Comparison of ENCODE assay signal across 8 cellular contexts in the genomic region with DNA sequence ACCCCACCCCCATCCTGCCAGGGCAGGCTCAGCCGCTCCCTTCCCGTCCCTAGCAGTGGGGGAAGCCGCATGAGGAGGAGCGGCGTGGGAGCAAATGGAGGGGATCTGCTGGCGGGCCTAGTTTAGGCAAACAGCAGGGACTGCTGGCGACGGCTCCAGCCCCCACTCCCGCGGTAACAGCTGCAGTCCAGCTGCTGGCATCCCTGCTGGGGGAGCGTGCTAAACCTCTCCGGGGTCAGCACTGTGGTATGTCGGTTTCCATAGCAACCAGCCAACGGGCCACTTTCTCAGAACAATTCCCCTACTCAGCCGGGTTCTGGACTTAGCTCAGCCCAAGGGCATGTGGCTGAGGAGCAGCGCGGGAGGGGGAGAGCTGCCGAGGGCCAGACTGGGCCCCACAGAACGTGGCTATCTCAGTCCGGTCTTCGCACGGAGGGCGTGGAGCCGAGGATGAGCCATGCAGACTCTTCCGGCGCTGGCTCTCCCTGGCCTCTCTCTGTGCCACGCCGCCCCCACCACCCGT.
DNase-seq lines count a peak whose midpoint lies in the region; ATAC-seq and TF ChIP-seq lines count a peak whose summit lies in the region.

No MANE protein-coding gene starts in this region.

- H3K4me1 Mint-ChIP-seq in neural crest cell = peaks cover 70% of the 10 kb centered on the region

- no peaks in the 10 kb centered on the region for H3K27me3 ChIP-seq in NT2/D1 (ENCODE audit: insufficient read depth, insufficient read length)
- peaks cover 27% of the 10 kb centered on the region for H3K27me3 ChIP-seq in MM.1S (replicated peaks; ENCODE audit: insufficient read depth, low read length)

- H3K9me3 Mint-ChIP-seq in neural crest cell = no peaks in the 10 kb centered on the region

- TF ChIP-seq CTCF in AG10803 (conservative IDR thresholded peaks at IDR 0.05; ENCODE audit: low read length) = no peak
- TF ChIP-seq CTCF in neural crest cell (conservative IDR thresholded peaks at IDR 0.05) = no peak
- no peak for TF ChIP-seq CTCF in MM.1S (IDR thresholded peaks at IDR 0.05; ENCODE audit: low read length)

- no peaks in the 10 kb centered on the region for H3K9me2 ChIP-seq in MM.1S (replicated peaks; ENCODE audit: insufficient read depth, low read length)

- H3K9ac ChIP-seq in NT2/D1 (ENCODE audit: insufficient read length, low read depth) = peak overlapping the region; percentile 83
- no peak overlapping the region for H3K9ac ChIP-seq in MM.1S (ENCODE audit: low read length)

- peak overlapping the region; percentile 92 for H3K27ac Mint-ChIP-seq in neural crest cell (ENCODE audit: unreplicated experiment)

- no peak overlapping the region for H3K4me2 ChIP-seq in MM.1S (ENCODE audit: low read depth, low read length)

- H3F3A ChIP-seq in MM.1S (ENCODE audit: insufficient read depth, low read length) = no peaks in the 10 kb centered on the region

- H3K27me3 Mint-ChIP-seq in neural crest cell (ENCODE audit: low read depth) = peaks cover 26% of the 10 kb centered on the region

- H3K9me3 ChIP-seq in NT2/D1 (ENCODE audit: insufficient read depth, low read length) = no peaks in the 10 kb centered on the region
- no peaks in the 10 kb centered on the region for H3K9me3 ChIP-seq in MM.1S (replicated peaks; ENCODE audit: insufficient read depth, low read length)

- peaks cover 15% of the 10 kb centered on the region for H3K4me1 ChIP-seq in NT2/D1 (ENCODE audit: insufficient read depth, insufficient read length)
- no peaks in the 10 kb centered on the region for H3K4me1 ChIP-seq in MM.1S (ENCODE audit: low read length)

- H3K27ac ChIP-seq in MM.1S (ENCODE audit: low read length) = no peak overlapping the region

- DNase-seq in AG10803 (ENCODE audit: low read depth) (peak; percentile 100), NT2/D1 (ENCODE audit: low read depth, low spot score) (peak; percentile 94), foreskin melanocyte (peak; percentile 100), neural crest cell (ENCODE audit: low read depth, low spot score) (peak; percentile 73), MM.1S (no peak)

- H3K4me3 Mint-ChIP-seq in neural crest cell = peak overlapping the region; percentile 79

- H3K36me3 ChIP-seq in NT2/D1 (ENCODE audit: insufficient read depth, insufficient read length, low read length) = peaks cover 5% of the 10 kb centered on the region
- H3K36me3 ChIP-seq in MM.1S (replicated peaks; ENCODE audit: insufficient read depth, low read length) = no peaks in the 10 kb centered on the region

- no peak overlapping the region for H2AFZ ChIP-seq in MM.1S (ENCODE audit: low read length)

- H3K79me2 ChIP-seq in MM.1S (ENCODE audit: low read length) = no peaks in the 10 kb centered on the region

- H3K4me3 ChIP-seq in AG10803 (ENCODE audit: low read length) (no peak overlapping the region), NT2/D1 (ENCODE audit: insufficient read length, low read depth) (peak overlapping the region; percentile 5), MM.1S (ENCODE audit: low read length) (no peak overlapping the region)

- H4K20me1 ChIP-seq in MM.1S (ENCODE audit: insufficient read depth, low read length) = no peaks in the 10 kb centered on the region

- peaks cover 3% of the 10 kb centered on the region for H3K36me3 Mint-ChIP-seq in neural crest cell (ENCODE audit: low read depth)

- ATAC-seq in GM21717 (IDR thresholded peaks at IDR 0.05; ENCODE audit: unreplicated experiment) (no peak), HG03432 (IDR thresholded peaks at IDR 0.05; ENCODE audit: unreplicated experiment) (no peak), HG02885 (IDR thresholded peaks at IDR 0.05; ENCODE audit: poor library complexity, unreplicated experiment) (no peak)
